ENCODE assay signal across 1 cellular context in genomic region chr6:62284725-62285124, GRCh38.
TF ChIP-seq lines count a peak whose summit lies in the region.

No MANE protein-coding gene starts in this region.

TF ChIP-seq in H1, 55 proteins besides CTCF, POLR2A, EP300 and RAD21:
- no peak for TF ChIP-seq HDAC2 (IDR thresholded peaks at IDR 0.05; ENCODE audit: borderline replicate concordance in 1 of 2, low read depth in 2 of 2, low read length in 2 of 2)
- no peak for TF ChIP-seq SP4 (IDR thresholded peaks at IDR 0.05; ENCODE audit: low read length)
- no peak for TF ChIP-seq SUZ12 (IDR thresholded peaks at IDR 0.05; ENCODE audit: low read length)
- no peak for TF ChIP-seq KDM5A (IDR thresholded peaks at IDR 0.05; ENCODE audit: low read length)
- TF ChIP-seq CBX8 (IDR thresholded peaks at IDR 0.05; ENCODE audit: borderline replicate concordance, low read depth, low read length) = no peak
- TF ChIP-seq, protein P1, sequence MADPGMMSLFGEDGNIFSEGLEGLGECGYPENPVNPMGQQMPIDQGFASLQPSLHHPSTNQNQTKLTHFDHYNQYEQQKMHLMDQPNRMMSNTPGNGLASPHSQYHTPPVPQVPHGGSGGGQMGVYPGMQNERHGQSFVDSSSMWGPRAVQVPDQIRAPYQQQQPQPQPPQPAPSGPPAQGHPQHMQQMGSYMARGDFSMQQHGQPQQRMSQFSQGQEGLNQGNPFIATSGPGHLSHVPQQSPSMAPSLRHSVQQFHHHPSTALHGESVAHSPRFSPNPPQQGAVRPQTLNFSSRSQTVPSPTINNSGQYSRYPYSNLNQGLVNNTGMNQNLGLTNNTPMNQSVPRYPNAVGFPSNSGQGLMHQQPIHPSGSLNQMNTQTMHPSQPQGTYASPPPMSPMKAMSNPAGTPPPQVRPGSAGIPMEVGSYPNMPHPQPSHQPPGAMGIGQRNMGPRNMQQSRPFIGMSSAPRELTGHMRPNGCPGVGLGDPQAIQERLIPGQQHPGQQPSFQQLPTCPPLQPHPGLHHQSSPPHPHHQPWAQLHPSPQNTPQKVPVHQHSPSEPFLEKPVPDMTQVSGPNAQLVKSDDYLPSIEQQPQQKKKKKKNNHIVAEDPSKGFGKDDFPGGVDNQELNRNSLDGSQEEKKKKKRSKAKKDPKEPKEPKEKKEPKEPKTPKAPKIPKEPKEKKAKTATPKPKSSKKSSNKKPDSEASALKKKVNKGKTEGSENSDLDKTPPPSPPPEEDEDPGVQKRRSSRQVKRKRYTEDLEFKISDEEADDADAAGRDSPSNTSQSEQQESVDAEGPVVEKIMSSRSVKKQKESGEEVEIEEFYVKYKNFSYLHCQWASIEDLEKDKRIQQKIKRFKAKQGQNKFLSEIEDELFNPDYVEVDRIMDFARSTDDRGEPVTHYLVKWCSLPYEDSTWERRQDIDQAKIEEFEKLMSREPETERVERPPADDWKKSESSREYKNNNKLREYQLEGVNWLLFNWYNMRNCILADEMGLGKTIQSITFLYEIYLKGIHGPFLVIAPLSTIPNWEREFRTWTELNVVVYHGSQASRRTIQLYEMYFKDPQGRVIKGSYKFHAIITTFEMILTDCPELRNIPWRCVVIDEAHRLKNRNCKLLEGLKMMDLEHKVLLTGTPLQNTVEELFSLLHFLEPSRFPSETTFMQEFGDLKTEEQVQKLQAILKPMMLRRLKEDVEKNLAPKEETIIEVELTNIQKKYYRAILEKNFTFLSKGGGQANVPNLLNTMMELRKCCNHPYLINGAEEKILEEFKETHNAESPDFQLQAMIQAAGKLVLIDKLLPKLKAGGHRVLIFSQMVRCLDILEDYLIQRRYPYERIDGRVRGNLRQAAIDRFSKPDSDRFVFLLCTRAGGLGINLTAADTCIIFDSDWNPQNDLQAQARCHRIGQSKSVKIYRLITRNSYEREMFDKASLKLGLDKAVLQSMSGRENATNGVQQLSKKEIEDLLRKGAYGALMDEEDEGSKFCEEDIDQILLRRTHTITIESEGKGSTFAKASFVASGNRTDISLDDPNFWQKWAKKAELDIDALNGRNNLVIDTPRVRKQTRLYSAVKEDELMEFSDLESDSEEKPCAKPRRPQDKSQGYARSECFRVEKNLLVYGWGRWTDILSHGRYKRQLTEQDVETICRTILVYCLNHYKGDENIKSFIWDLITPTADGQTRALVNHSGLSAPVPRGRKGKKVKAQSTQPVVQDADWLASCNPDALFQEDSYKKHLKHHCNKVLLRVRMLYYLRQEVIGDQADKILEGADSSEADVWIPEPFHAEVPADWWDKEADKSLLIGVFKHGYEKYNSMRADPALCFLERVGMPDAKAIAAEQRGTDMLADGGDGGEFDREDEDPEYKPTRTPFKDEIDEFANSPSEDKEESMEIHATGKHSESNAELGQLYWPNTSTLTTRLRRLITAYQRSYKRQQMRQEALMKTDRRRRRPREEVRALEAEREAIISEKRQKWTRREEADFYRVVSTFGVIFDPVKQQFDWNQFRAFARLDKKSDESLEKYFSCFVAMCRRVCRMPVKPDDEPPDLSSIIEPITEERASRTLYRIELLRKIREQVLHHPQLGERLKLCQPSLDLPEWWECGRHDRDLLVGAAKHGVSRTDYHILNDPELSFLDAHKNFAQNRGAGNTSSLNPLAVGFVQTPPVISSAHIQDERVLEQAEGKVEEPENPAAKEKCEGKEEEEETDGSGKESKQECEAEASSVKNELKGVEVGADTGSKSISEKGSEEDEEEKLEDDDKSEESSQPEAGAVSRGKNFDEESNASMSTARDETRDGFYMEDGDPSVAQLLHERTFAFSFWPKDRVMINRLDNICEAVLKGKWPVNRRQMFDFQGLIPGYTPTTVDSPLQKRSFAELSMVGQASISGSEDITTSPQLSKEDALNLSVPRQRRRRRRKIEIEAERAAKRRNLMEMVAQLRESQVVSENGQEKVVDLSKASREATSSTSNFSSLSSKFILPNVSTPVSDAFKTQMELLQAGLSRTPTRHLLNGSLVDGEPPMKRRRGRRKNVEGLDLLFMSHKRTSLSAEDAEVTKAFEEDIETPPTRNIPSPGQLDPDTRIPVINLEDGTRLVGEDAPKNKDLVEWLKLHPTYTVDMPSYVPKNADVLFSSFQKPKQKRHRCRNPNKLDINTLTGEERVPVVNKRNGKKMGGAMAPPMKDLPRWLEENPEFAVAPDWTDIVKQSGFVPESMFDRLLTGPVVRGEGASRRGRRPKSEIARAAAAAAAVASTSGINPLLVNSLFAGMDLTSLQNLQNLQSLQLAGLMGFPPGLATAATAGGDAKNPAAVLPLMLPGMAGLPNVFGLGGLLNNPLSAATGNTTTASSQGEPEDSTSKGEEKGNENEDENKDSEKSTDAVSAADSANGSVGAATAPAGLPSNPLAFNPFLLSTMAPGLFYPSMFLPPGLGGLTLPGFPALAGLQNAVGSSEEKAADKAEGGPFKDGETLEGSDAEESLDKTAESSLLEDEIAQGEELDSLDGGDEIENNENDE (IDR thresholded peaks at IDR 0.05; ENCODE audit: insufficient replicate concordance, low read length) = no peak
- TF ChIP-seq, protein P2, sequence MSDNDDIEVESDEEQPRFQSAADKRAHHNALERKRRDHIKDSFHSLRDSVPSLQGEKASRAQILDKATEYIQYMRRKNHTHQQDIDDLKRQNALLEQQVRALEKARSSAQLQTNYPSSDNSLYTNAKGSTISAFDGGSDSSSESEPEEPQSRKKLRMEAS (IDR thresholded peaks at IDR 0.05) = no peak
- no peak for TF ChIP-seq RXRA (IDR thresholded peaks at IDR 0.05; ENCODE audit: insufficient read depth, low read depth, low read length)
- TF ChIP-seq SIN3A (conservative IDR thresholded peaks at IDR 0.05 in 1 of 2, IDR thresholded peaks at IDR 0.05 in 1 of 2; ENCODE audit: low read depth in 1 of 2, low read length in 2 of 2) = no peak
- no peak for TF ChIP-seq KDM1A (IDR thresholded peaks at IDR 0.05; ENCODE audit: borderline replicate concordance, low read length)
- no peak for TF ChIP-seq ASH2L (IDR thresholded peaks at IDR 0.05; ENCODE audit: low read length)
- TF ChIP-seq POU5F1 (IDR thresholded peaks at IDR 0.05; ENCODE audit: low read depth, low read length) = no peak
- no peak for TF ChIP-seq PHF8 (conservative IDR thresholded peaks at IDR 0.05; ENCODE audit: low read depth, low read length)
- no peak for TF ChIP-seq EGR1 (IDR thresholded peaks at IDR 0.05; ENCODE audit: borderline replicate concordance, low read depth, low read length)
- TF ChIP-seq JUN (IDR thresholded peaks at IDR 0.05; ENCODE audit: low read depth, low read length) = no peak
- no peak for TF ChIP-seq SAP30 (IDR thresholded peaks at IDR 0.05; ENCODE audit: insufficient read depth, insufficient replicate concordance, low read length)
